In genomic region chr6:52964318-52964717, GRCh38 we compare ENCODE assay signal across 25 cellular contexts. TPM values are rescaled to one million over a fixed set of nuclear protein-coding genes. Genes with fewer than 3 reads are reported as not detected.
"Had no signal": no experiment of that assay in that cellular context is flagged by ENCODE, and none has a peak within 500 bp of the region (broad histone marks: within the 10 kb centered on the region; RNA-seq: fewer than 3 reads in every experiment).

No MANE protein-coding gene starts in this region.

- H3K4me3 Mint-ChIP-seq: activated naive CD8-positive, alpha-beta T cell; activated T-cell treated with anti-CD3 and anti-CD28 coated beads, Interleukin-2, amount 50 U/mL, for 72 hours; nephron; T-helper 1 cell treated with Interleukin-12 subunit alpha and Interleukin-12 subunit beta and Interleukin-4 antibody, amounts not matched to agents 30 μg/mL and 1 μg/mL, for 36 hours had no signal

- H3K27me3 Mint-ChIP-seq: activated naive CD8-positive, alpha-beta T cell had no signal

- H3K27ac Mint-ChIP-seq: activated naive CD8-positive, alpha-beta T cell; activated T-cell treated with anti-CD3 and anti-CD28 coated beads, Interleukin-2, amount 50 U/mL, for 72 hours; nephron; T-helper 1 cell treated with Interleukin-12 subunit alpha and Interleukin-12 subunit beta and Interleukin-4 antibody, amounts not matched to agents 30 μg/mL and 1 μg/mL, for 36 hours had no signal

- H3K27ac ChIP-seq: esophagus muscularis mucosa, foreskin keratinocyte, heart right ventricle, left lung, lower lobe of right lung, ovary, spleen, testis, transverse colon, VCaP had no signal

- ATAC-seq: activated T-cell treated with anti-CD3 and anti-CD28 coated beads, Interleukin-2, amount 50 U/mL, for 72 hours; foreskin keratinocyte; heart right ventricle; left lung; lower lobe of right lung; right cardiac atrium; stimulated activated naive CD8-positive, alpha-beta T cell treated with anti-CD3 and anti-CD28 coated beads, Interleukin-15, Interleukin-2, amounts not matched to agents 100 U/mL and 50 U/mL, for 24 hours had no signal

- H3K27me3 ChIP-seq: esophagus muscularis mucosa, heart right ventricle, left lung, ovary, spleen, testis, transverse colon had no signal

- DNase-seq: activated CD4-positive, alpha-beta T cell treated with anti-CD3 and anti-CD28 coated beads for 4 hours; activated CD4-positive, alpha-beta T cell treated with anti-CD3 and anti-CD28 coated beads, Interleukin-2, amount 50 U/mL, for 4 hours; activated naive CD4-positive, alpha-beta T cell; activated T-cell treated with anti-CD3 and anti-CD28 coated beads for 4 hours; activated T-cell treated with anti-CD3 and anti-CD28 coated beads, Interleukin-2, amount 50 U/mL, for 72 hours; anterior cingulate cortex; dermis blood vessel endothelial cell; effector CD4-positive, alpha-beta T cell; foreskin keratinocyte; heart right ventricle; left lung; lower lobe of right lung; ovary; right cardiac atrium; spleen; stimulated activated CD4-positive, alpha-beta T cell treated with anti-CD3 and anti-CD28 coated beads, Interleukin-2, amount 100 ng/mL, for 48 hours; stimulated activated naive CD8-positive, alpha-beta T cell treated with anti-CD3 and anti-CD28 coated beads, Interleukin-15, Interleukin-2, amounts not matched to agents 100 U/mL and 50 U/mL, for 24 hours; T-helper 9 cell; testis; transverse colon had no signal

- H3K9me3 ChIP-seq: left lung, lower lobe of right lung, ovary, testis, transverse colon had no signal

- H3K4me3 ChIP-seq: esophagus muscularis mucosa, heart right ventricle, left lung, lower lobe of right lung, ovary, spleen, testis, transverse colon had no signal

- H3K4me1 Mint-ChIP-seq: nephron had no signal

- H3K4me1 ChIP-seq: esophagus muscularis mucosa, foreskin keratinocyte, heart right ventricle, left lung, lower lobe of right lung, spleen, testis had no signal

- H3K9me3 Mint-ChIP-seq: activated T-cell treated with anti-CD3 and anti-CD28 coated beads, Interleukin-2, amount 50 U/mL, for 72 hours; nephron; T-helper 1 cell treated with Interleukin-12 subunit alpha and Interleukin-12 subunit beta and Interleukin-4 antibody, amounts not matched to agents 30 μg/mL and 1 μg/mL, for 36 hours had no signal

- H3K36me3 ChIP-seq: esophagus muscularis mucosa, heart right ventricle, left lung, lower lobe of right lung, ovary, spleen, transverse colon had no signal

- H3K36me3 Mint-ChIP-seq: activated naive CD8-positive, alpha-beta T cell had no signal

RNA-seq across cellular contexts. Expression of gene GSTA3, which starts 54.8 kb away (rescaled TPM):
- polyA plus RNA-seq: foreskin keratinocyte, heart right ventricle, right cardiac atrium, spleen had no signal
